ENCODE assay signal across 8 cellular contexts in genomic region chr2:163345795-163346573, GRCh38.
DNase-seq lines count a peak whose midpoint lies in the region; ATAC-seq, FAIRE-seq and TF ChIP-seq lines count a peak whose summit lies in the region.

No MANE protein-coding gene starts in this region.

- TF ChIP-seq CTCF in GM10248 (IDR thresholded peaks at IDR 0.05; ENCODE audit: control extremely low read depth, extremely low read depth, low read depth, missing control alignments) = peak; percentile 72
- TF ChIP-seq CTCF in OCI-LY7 (conservative IDR thresholded peaks at IDR 0.05; ENCODE audit: low read length) = peak; percentile 90

- FAIRE-seq in endometrium (lab: Jason Lieb, UNC) = peak; percentile 97

- H3K27me3 ChIP-seq in neuron (ENCODE audit: insufficient read depth, low read length) = no peaks in the 10 kb centered on the region

- peak; percentile 47 for DNase-seq in GM10248 (ENCODE audit: extremely low spot score)
- DNase-seq in KBM-7 = peak; percentile 87
- DNase-seq in OCI-LY7 (ENCODE audit: low spot score) = peak; percentile 59
- DNase-seq in stimulated activated CD4-positive, alpha-beta T cell treated with anti-CD3 and anti-CD28 coated beads, Interleukin-2, amount 100 ng/mL, for 48 hours = no peak
- DNase-seq in GDM1 (lab: John Stamatoyannopoulos, UW) = no peak

- H3K4me2 ChIP-seq in OCI-LY7 (ENCODE audit: low read length) = no peak overlapping the region

- no TSS peak for BruUV-seq in OCI-LY7 (replicated peaks; lab: Mats Ljungman, UMichigan)

- H3K4me3 ChIP-seq in OCI-LY7 (ENCODE audit: low read depth, low read length, poor library complexity, severe bottlenecking) (no peak overlapping the region), neuron (ENCODE audit: low read length) (peak overlapping the region; percentile 16)

- intact Hi-C loops in OCI-LY7 (cut with micrococcal nuclease; ENCODE audit: unreplicated experiment) = loop anchor here (5.0 to 10.0 kb wide), 2 partner anchors 719 to 1191 kb away; no protein-coding TSS in a partner anchor

- H3K9me3 ChIP-seq in OCI-LY7 (ENCODE audit: low read length) (no peaks in the 10 kb centered on the region), neuron (ENCODE audit: low read length) (peaks cover 2% of the 10 kb centered on the region)

- H4K20me1 ChIP-seq in OCI-LY7 (ENCODE audit: insufficient read depth, low read length) = no peaks in the 10 kb centered on the region

- no peak overlapping the region for H3K27ac ChIP-seq in OCI-LY7 (ENCODE audit: low read depth, low read length, poor library complexity, severe bottlenecking)

- no peaks in the 10 kb centered on the region for H3K4me1 ChIP-seq in OCI-LY7 (ENCODE audit: insufficient read depth, low read length, poor library complexity, severe bottlenecking)
- H3K4me1 ChIP-seq in neuron (ENCODE audit: insufficient read depth, low read length) = peaks cover 14% of the 10 kb centered on the region

- no peaks in the 10 kb centered on the region for H3K9me2 ChIP-seq in OCI-LY7 (ENCODE audit: insufficient read depth, low read length)

- peak; percentile 73 for ATAC-seq in GM21825 (IDR thresholded peaks at IDR 0.05; ENCODE audit: unreplicated experiment)

- no peaks in the 10 kb centered on the region for H3K79me2 ChIP-seq in OCI-LY7 (ENCODE audit: insufficient read depth, low read depth, low read length)

- H3K36me3 ChIP-seq in OCI-LY7 (ENCODE audit: insufficient read depth, low read length) (no peaks in the 10 kb centered on the region), neuron (ENCODE audit: insufficient read depth, low read length) (no peaks in the 10 kb centered on the region)

- POLR2A ChIA-PET in GM10248 (lab: Yijun Ruan, JAX) (no interaction called here), OCI-LY7 (lab: Charles Lee) (no interaction called here)

- H2AFZ ChIP-seq in OCI-LY7 (ENCODE audit: low read length) (no peak overlapping the region), neuron (ENCODE audit: low read depth, low read length) (peak overlapping the region; percentile 37)

- in situ Hi-C loops in KBM-7 (cut with MboI; ENCODE audit: low pct_unique_long_range_greater_than_20kb, low sequenced_read_pairs) = no loop called here

- CTCF ChIA-PET in GM10248 (lab: Yijun Ruan, JAX) = interaction anchor here (0.6 to 1.6 kb wide), 16 partner anchors 10 to 732 kb away, joined by 3 to 7 read pairs (median 4); no protein-coding TSS in a partner anchor
- CTCF ChIA-PET in OCI-LY7 (lab: Charles Lee; ENCODE audit: unreplicated experiment) = no interaction called here

Comparison
In these comparisons a context has a peak if more than half of its experiments do, and no peak if none do; other contexts are left out.
1. DNase-seq: peak in GM10248 (single experiment), KBM-7 (single experiment) and OCI-LY7 (single experiment); none in stimulated activated CD4-positive, alpha-beta T cell treated with anti-CD3 and anti-CD28 coated beads, Interleukin-2, amount 100 ng/mL, for 48 hours (0 of 2) and GDM1 (single experiment).